In genomic region chr11:69167916-69168691, GRCh38 we compare ENCODE assay signal across 24 cellular contexts. TPM values are rescaled to one million over a fixed set of nuclear protein-coding genes. Genes with fewer than 3 reads are reported as not detected.
A peak's percentile ranks its signal among the peaks of the same experiment; 100 is the strongest.
DNase-seq lines count a peak whose midpoint lies in the region; ATAC-seq and TF ChIP-seq lines count a peak whose summit lies in the region.
"Had no signal": no experiment of that assay in that cellular context is flagged by ENCODE, and none has a peak within 500 bp of the region (broad histone marks: within the 10 kb centered on the region; RNA-seq: fewer than 3 reads in every experiment).

No MANE protein-coding gene starts in this region.

- no peak for ATAC-seq in GM18870 (IDR thresholded peaks at IDR 0.05; ENCODE audit: unreplicated experiment)
- ATAC-seq: CD8-positive, alpha-beta T cell had no signal

- H3K9me3 ChIP-seq in OCI-LY3 (ENCODE audit: insufficient read depth, low read length), result peaks cover 14% of the 10 kb centered on the region

- H3K4me1 ChIP-seq in OCI-LY3 (ENCODE audit: low read length), result peaks cover 35% of the 10 kb centered on the region

- no peaks in the 10 kb centered on the region for H4K20me1 ChIP-seq in OCI-LY3 (ENCODE audit: insufficient read depth, low read length)

- H3K4me3 ChIP-seq in OCI-LY3 (ENCODE audit: low read length) (peak overlapping the region; percentile 62; the same call in 1 of the 2 replicates), choroid plexus epithelial cell (ENCODE audit: low read depth, low read length) (no peak overlapping the region)
- H3K4me3 ChIP-seq: SJCRH30 had no signal

- H3K36me3 ChIP-seq in OCI-LY3 (replicated peaks; ENCODE audit: low read depth, low read length), result peaks cover 22% of the 10 kb centered on the region
- H3K36me3 ChIP-seq: brain microvascular endothelial cell, SJCRH30 had no signal

- H3K36me3 Mint-ChIP-seq in neural crest cell (ENCODE audit: low read depth) (peaks cover 6% of the 10 kb centered on the region), mesothelial cell of epicardium (peaks cover 2% of the 10 kb centered on the region)
- H3K36me3 Mint-ChIP-seq: CD8-positive, alpha-beta T cell had no signal

- DNase-seq in EH (ENCODE audit: low read depth), result peak; percentile 42
- DNase-seq in choroid plexus epithelial cell (ENCODE audit: low read depth), result peak; percentile 35
- DNase-seq in neural crest cell (ENCODE audit: low read depth, low spot score), result no peak
- no peak for DNase-seq in SKM-1 treated with dmso at 0.1 percent for 144 hours (lab: John Stamatoyannopoulos, UW; ENCODE audit: unreplicated experiment)
- DNase-seq in globus pallidus (ENCODE audit: low spot score), result no peak
- no peak for DNase-seq in mesothelial cell of epicardium (ENCODE audit: low spot score in 2 of 2, unreplicated experiment in 2 of 2)
- DNase-seq: activated B cell treated with CpG ODN at 0.5 μM for 24 hours; activated naive CD8-positive, alpha-beta T cell treated with anti-CD3 and anti-CD28 coated beads for 36 hours; brain microvascular endothelial cell; CD8-positive, alpha-beta T cell; DMS79 treated with DMSO at 0.1 percent for 48 hours; Kasumi-1; left ventricle myocardium superior; NCI-H1092 treated with DMSO at 0.1 percent for 48 hours; NCI-H2107; NCI-H526; occipital lobe; SJCRH30; T-helper 2 cell had no signal

- H3K4me1 Mint-ChIP-seq in neural crest cell (peaks cover 31% of the 10 kb centered on the region), mesothelial cell of epicardium (no peaks in the 10 kb centered on the region)

- H3K9me3 Mint-ChIP-seq in neural crest cell (peaks cover 13% of the 10 kb centered on the region), mesothelial cell of epicardium (peaks cover 9% of the 10 kb centered on the region)
- H3K9me3 Mint-ChIP-seq: activated B cell treated with CpG ODN at 0.5 μM for 24 hours had no signal

- peak overlapping the region; percentile 43 for H3K27ac Mint-ChIP-seq in neural crest cell (ENCODE audit: unreplicated experiment)
- H3K27ac Mint-ChIP-seq in mesothelial cell of epicardium, result no peak overlapping the region
- H3K27ac Mint-ChIP-seq: activated naive CD8-positive, alpha-beta T cell treated with anti-CD3 and anti-CD28 coated beads for 36 hours; CD8-positive, alpha-beta T cell had no signal

- H2AFZ ChIP-seq in OCI-LY3 (ENCODE audit: low read depth, low read length), result no peak overlapping the region

- peak overlapping the region; percentile 70; the same call in 1 of the 2 replicates for H3K9ac ChIP-seq in OCI-LY3 (ENCODE audit: low read length)

- TF ChIP-seq CTCF in OCI-LY3 (IDR thresholded peaks at IDR 0.05; ENCODE audit: low read depth, low read length) (no peak), choroid plexus epithelial cell (conservative IDR thresholded peaks at IDR 0.05; ENCODE audit: low read depth, low read length) (no peak), neural crest cell (conservative IDR thresholded peaks at IDR 0.05) (no peak), mesothelial cell of epicardium (IDR thresholded peaks at IDR 0.05; ENCODE audit: unreplicated experiment) (no peak)

- H3K4me3 Mint-ChIP-seq in neural crest cell (no peak overlapping the region), mesothelial cell of epicardium (no peak overlapping the region)
- H3K4me3 Mint-ChIP-seq: activated B cell treated with CpG ODN at 0.5 μM for 24 hours; activated naive CD8-positive, alpha-beta T cell treated with anti-CD3 and anti-CD28 coated beads for 36 hours; CD8-positive, alpha-beta T cell; dendritic cell treated with granulocyte-macrophage colony-stimulating factor and Interleukin-4, amounts not matched to agents 40 ng/mL and 50 ng/mL, for 4 days had no signal

- peaks cover 2% of the 10 kb centered on the region for H3K27me3 Mint-ChIP-seq in neural crest cell (ENCODE audit: low read depth)
- H3K27me3 Mint-ChIP-seq in mesothelial cell of epicardium (ENCODE audit: low read depth), result peaks cover 20% of the 10 kb centered on the region
- H3K27me3 Mint-ChIP-seq: activated B cell treated with CpG ODN at 0.5 μM for 24 hours had no signal

- H3K27ac ChIP-seq in OCI-LY3 (ENCODE audit: low read length), result peak overlapping the region; percentile 86; the same call in 1 of the 2 replicates
- H3K27ac ChIP-seq: brain microvascular endothelial cell had no signal

- no peaks in the 10 kb centered on the region for H3K27me3 ChIP-seq in OCI-LY3 (ENCODE audit: low read depth, low read length)
- H3K27me3 ChIP-seq: brain microvascular endothelial cell, SJCRH30 had no signal

- H3K4me2 ChIP-seq in OCI-LY3 (ENCODE audit: low read length), result peak overlapping the region; percentile 86

- no peaks in the 10 kb centered on the region for H3K79me2 ChIP-seq in OCI-LY3 (ENCODE audit: low read length)

RNA-seq across cellular contexts. Expression of gene SMIM38, which starts 12.4 kb away (rescaled TPM):
- total RNA-seq in neural crest cell (1.1 and 1.4 TPM in 2 replicates), mesothelial cell of epicardium (1.9 to 2.5 TPM (median 2.1 TPM) in 3 replicates)
- total RNA-seq: CD8-positive, alpha-beta T cell; endothelial cell of umbilical vein; glomerular endothelial cell; left ventricle myocardium superior had no signal

Comparison
In these comparisons a context has a peak if more than half of its experiments do, and no peak if none do; other contexts are left out.
1. DNase-seq: peak in EH (single experiment) and choroid plexus epithelial cell (single experiment); none in neural crest cell (single experiment), SKM-1 treated with dmso at 0.1 percent for 144 hours (single experiment), globus pallidus (single experiment) and mesothelial cell of epicardium (0 of 2).